ENCODE assay signal across 24 cellular contexts in genomic region chr5:78522476-78523105, GRCh38.
"Had no signal": no experiment of that assay in that cellular context is flagged by ENCODE, and none has a peak within 500 bp of the region (broad histone marks: within the 10 kb centered on the region; RNA-seq: fewer than 3 reads in every experiment).

No MANE protein-coding gene starts in this region.

- ATAC-seq: activated CD4-positive, alpha-beta T cell treated with anti-CD3 and anti-CD28 coated beads for 36 hours; activated naive CD8-positive, alpha-beta T cell treated with anti-CD3 and anti-CD28 coated beads, Interleukin-2, amount 50 U/mL, for 24 hours; body of pancreas; mucosa of descending colon; stimulated activated memory B cell treated with anti-CD40 and anti-IgM and Interleukin-4, amounts not matched to agents 10 μg/mL and 1 μg/mL and 100 μg/mL, for 72 hours; T-helper 17 cell had no signal

- H3K27me3 ChIP-seq: body of pancreas, right lobe of liver, transverse colon, uterus had no signal

- H3K27me3 Mint-ChIP-seq: activated B cell treated with CpG ODN at 0.5 μM for 24 hours; stimulated activated memory B cell treated with anti-CD40 and anti-IgM and Interleukin-4, amounts not matched to agents 10 μg/mL and 1 μg/mL and 100 μg/mL, for 72 hours had no signal

- H3K4me1 Mint-ChIP-seq: activated CD4-positive, alpha-beta T cell treated with anti-CD3 and anti-CD28 coated beads for 36 hours; activated naive CD4-positive, alpha-beta T cell treated with anti-CD3 and anti-CD28 coated beads, Interleukin-2, amount 10 ng/mL, durations not matched to agents 7 days and 5 days; activated naive CD8-positive, alpha-beta T cell treated with anti-CD3 and anti-CD28 coated beads, Interleukin-2, amount 50 U/mL, for 24 hours had no signal

- H3K9me3 Mint-ChIP-seq: activated B cell treated with CpG ODN at 0.5 μM for 24 hours; activated CD4-positive, alpha-beta memory T cell treated with anti-CD3 and anti-CD28 coated beads for 36 hours; activated naive CD4-positive, alpha-beta T cell treated with anti-CD3 and anti-CD28 coated beads, Interleukin-2, amount 10 ng/mL, durations not matched to agents 7 days and 5 days; activated naive CD8-positive, alpha-beta T cell treated with anti-CD3 and anti-CD28 coated beads, Interleukin-2, amount 50 U/mL, for 24 hours; endodermal cell; stimulated activated memory B cell treated with anti-CD40 and anti-IgM and Interleukin-4, amounts not matched to agents 10 μg/mL and 1 μg/mL and 100 μg/mL, for 72 hours had no signal

- H3K27ac Mint-ChIP-seq: activated B cell treated with CpG ODN at 0.5 μM for 24 hours; activated CD4-positive, alpha-beta memory T cell treated with anti-CD3 and anti-CD28 coated beads for 36 hours; activated CD4-positive, alpha-beta T cell treated with anti-CD3 and anti-CD28 coated beads for 36 hours; activated naive CD4-positive, alpha-beta T cell treated with anti-CD3 and anti-CD28 coated beads, Interleukin-2, amount 10 ng/mL, durations not matched to agents 7 days and 5 days; activated naive CD8-positive, alpha-beta T cell treated with anti-CD3 and anti-CD28 coated beads, Interleukin-2, amount 50 U/mL, for 24 hours; endodermal cell; stimulated activated memory B cell treated with anti-CD40 and anti-IgM and Interleukin-4, amounts not matched to agents 10 μg/mL and 1 μg/mL and 100 μg/mL, for 72 hours; T-helper 17 cell had no signal

- H3K36me3 ChIP-seq: right lobe of liver, transverse colon, uterus had no signal

- DNase-seq: activated B cell treated with CpG ODN at 0.5 μM for 24 hours; activated CD4-positive, alpha-beta memory T cell treated with anti-CD3 and anti-CD28 coated beads for 36 hours; activated CD4-positive, alpha-beta T cell treated with anti-CD3 and anti-CD28 coated beads for 36 hours; activated effector memory CD4-positive, alpha-beta T cell treated with Interleukin-2 at 50 U/mL for 16 hours; activated naive CD4-positive, alpha-beta T cell treated with anti-CD3 and anti-CD28 coated beads, Interleukin-2, amount 10 ng/mL, durations not matched to agents 7 days and 5 days; activated naive CD8-positive, alpha-beta T cell treated with anti-CD3 and anti-CD28 coated beads, Interleukin-2, amount 50 U/mL, for 24 hours; activated T-cell treated with anti-CD3 and anti-CD28 coated beads, Interleukin-2, amount 50 U/mL, for 48 hours; anterior cingulate cortex; body of pancreas; central memory CD4-positive, alpha-beta T cell; endodermal cell; foreskin melanocyte; hippocampal formation; mesenchymal stem cell; mucosa of descending colon; nucleus accumbens; right lobe of liver; stimulated activated CD4-positive, alpha-beta T cell treated with anti-CD3 and anti-CD28 coated beads, Interleukin-15, amount 100 ng/mL, for 24 hours; SW 1271; T-helper 17 cell; transverse colon; uterus had no signal

- H3K4me2 ChIP-seq: smooth muscle cell had no signal

- H3K4me3 ChIP-seq: body of pancreas, mucosa of descending colon, right lobe of liver, smooth muscle cell, transverse colon, uterus had no signal

- H3K36me3 Mint-ChIP-seq: activated CD4-positive, alpha-beta memory T cell treated with anti-CD3 and anti-CD28 coated beads for 36 hours; activated naive CD4-positive, alpha-beta T cell treated with anti-CD3 and anti-CD28 coated beads, Interleukin-2, amount 10 ng/mL, durations not matched to agents 7 days and 5 days had no signal

- H3K4me3 Mint-ChIP-seq: activated B cell treated with CpG ODN at 0.5 μM for 24 hours; activated CD4-positive, alpha-beta memory T cell treated with anti-CD3 and anti-CD28 coated beads for 36 hours; activated CD4-positive, alpha-beta T cell treated with anti-CD3 and anti-CD28 coated beads for 36 hours; activated naive CD4-positive, alpha-beta T cell treated with anti-CD3 and anti-CD28 coated beads, Interleukin-2, amount 10 ng/mL, durations not matched to agents 7 days and 5 days; activated naive CD8-positive, alpha-beta T cell treated with anti-CD3 and anti-CD28 coated beads, Interleukin-2, amount 50 U/mL, for 24 hours; stimulated activated memory B cell treated with anti-CD40 and anti-IgM and Interleukin-4, amounts not matched to agents 10 μg/mL and 1 μg/mL and 100 μg/mL, for 72 hours; T-helper 17 cell had no signal

- H3K27ac ChIP-seq: body of pancreas had no signal
